15 cellular contexts compared by ENCODE assay signal in genomic region chr2:3476386-3477033, GRCh38. TPM values are rescaled to one million over a fixed set of nuclear protein-coding genes. Genes with fewer than 3 reads are reported as not detected.
A peak's percentile ranks its signal among the peaks of the same experiment; 100 is the strongest.
DNase-seq lines count a peak whose midpoint lies in the region; ATAC-seq, FAIRE-seq and TF ChIP-seq lines count a peak whose summit lies in the region.
"Had no signal": no experiment of that assay in that cellular context is flagged by ENCODE, and none has a peak within 500 bp of the region (broad histone marks: within the 10 kb centered on the region; RNA-seq: fewer than 3 reads in every experiment).

No MANE protein-coding gene starts in this region.

- H2BK5ac ChIP-seq in neuronal stem cell (ENCODE audit: low read length), result no peak overlapping the region

- H2BK120ac ChIP-seq in neuronal stem cell (ENCODE audit: low read depth, low read length), result no peak overlapping the region

- ATAC-seq in HepG2 (peak; percentile 68), right lobe of liver (no peak), GM19324 (IDR thresholded peaks at IDR 0.05; ENCODE audit: low FRiP score, unreplicated experiment) (no peak), HG02678 (IDR thresholded peaks at IDR 0.05; ENCODE audit: unreplicated experiment) (no peak)
- ATAC-seq in activated CD8-positive, alpha-beta T cell treated with anti-CD3 and anti-CD28 coated beads for 36 hours, result no peak

- H2AK5ac ChIP-seq in neuronal stem cell (ENCODE audit: low read depth, low read length), result no peak overlapping the region

- H3K27ac ChIP-seq in HepG2 (ENCODE audit: extremely low read length, insufficient read depth, low read length) (peak overlapping the region; percentile 47), right lobe of liver (no peak overlapping the region), neuronal stem cell (replicated peaks; ENCODE audit: low read length) (peak overlapping the region; percentile 72)
- H3K27ac ChIP-seq: GM23248 had no signal

- BruUV-seq in HepG2 (replicated peaks; lab: Mats Ljungman, UMichigan), result no TSS peak

- DNase-seq in HepG2 (ENCODE audit: low spot score) (peak; percentile 56), right lobe of liver (no peak), fibroblast of villous mesenchyme (ENCODE audit: low read depth) (peak; percentile 29), neuronal stem cell (ENCODE audit: low spot score) (no peak), HuH-7 (ENCODE audit: low spot score) (no peak)
- DNase-seq in activated CD8-positive, alpha-beta T cell treated with anti-CD3 and anti-CD28 coated beads for 36 hours, result no peak
- DNase-seq: ACHN; activated CD4-positive, alpha-beta T cell treated with anti-CD3 and anti-CD28 coated beads, Interleukin-2, amount 50 U/mL, for 4 hours; activated naive CD4-positive, alpha-beta T cell; cortex of kidney; DMS53; GM23248 had no signal

- H4K20me1 ChIP-seq in HepG2 (ENCODE audit: insufficient read depth, low read length), result no peaks in the 10 kb centered on the region

- peaks cover 9% of the 10 kb centered on the region for H3K36me3 Mint-ChIP-seq in activated CD8-positive, alpha-beta T cell treated with anti-CD3 and anti-CD28 coated beads for 36 hours (ENCODE audit: low read depth)

- TF ChIP-seq EP300 in HepG2 (IDR thresholded peaks at IDR 0.05; ENCODE audit: low read depth in 2 of 2, low read length in 2 of 2), result no peak
- no peak for TF ChIP-seq EP300 in HepG2 (CRISPR knock-in tag; IDR thresholded peaks at IDR 0.05; ENCODE audit: borderline replicate concordance)

- H3K27me3 ChIP-seq in HepG2 (ENCODE audit: control insufficient read depth in 1 of 2, insufficient read depth in 2 of 2, low read length in 2 of 2) (no peaks in the 10 kb centered on the region), right lobe of liver (no peaks in the 10 kb centered on the region), neuronal stem cell (ENCODE audit: control insufficient read depth in 3 of 3, insufficient read depth in 3 of 3, low read depth in 1 of 3, low read length in 3 of 3) (no peaks in the 10 kb centered on the region)

- H4K8ac ChIP-seq in neuronal stem cell (ENCODE audit: low read depth, low read length), result no peak overlapping the region

- H3K4me1 ChIP-seq in HepG2 (ENCODE audit: insufficient read depth, low read length), result peaks cover 38% of the 10 kb centered on the region
- H3K4me1 ChIP-seq in right lobe of liver, result peaks cover 0 to 13% (median 4%) of the 10 kb centered on the region in 4 donors
- peaks cover 14 to 16% of the 10 kb centered on the region in 2 donors for H3K4me1 ChIP-seq in neuronal stem cell (ENCODE audit: control insufficient read depth in 2 of 2, insufficient read depth in 1 of 2, low read depth in 1 of 2, low read length in 2 of 2)

- no peak overlapping the region for H3K18ac ChIP-seq in neuronal stem cell (ENCODE audit: low read length)

- peaks cover 1% of the 10 kb centered on the region for H3K79me1 ChIP-seq in neuronal stem cell (ENCODE audit: low read depth, low read length)

- in situ Hi-C loops in HepG2 (cut with HindIII; ENCODE audit: extremely low pct_ligation_motif_present, low pct_unique_long_range_greater_than_20kb), result no loop called here

- no peak overlapping the region for H3K14ac ChIP-seq in neuronal stem cell (ENCODE audit: low read length)

- H3K9me3 Mint-ChIP-seq in activated CD8-positive, alpha-beta T cell treated with anti-CD3 and anti-CD28 coated beads for 36 hours, result no peaks in the 10 kb centered on the region

- H3K4me3 Mint-ChIP-seq in activated CD8-positive, alpha-beta T cell treated with anti-CD3 and anti-CD28 coated beads for 36 hours, result no peak overlapping the region

- H3K4me1 Mint-ChIP-seq in activated CD8-positive, alpha-beta T cell treated with anti-CD3 and anti-CD28 coated beads for 36 hours (ENCODE audit: low read depth), result peaks cover 2% of the 10 kb centered on the region

- H3K4ac ChIP-seq in neuronal stem cell (ENCODE audit: low read length), result no peak overlapping the region

- H3K27ac Mint-ChIP-seq in activated CD8-positive, alpha-beta T cell treated with anti-CD3 and anti-CD28 coated beads for 36 hours, result no peak overlapping the region

- TF ChIP-seq POLR2A in HepG2 (IDR thresholded peaks at IDR 0.05; ENCODE audit: insufficient read depth in 1 of 2, low read depth in 2 of 2, low read length in 2 of 2) (0 out of 4 replicates have a peak, but pooled peaks of 1 of the 2 experiments have one; percentile 18), right lobe of liver (IDR thresholded peaks at IDR 0.05) (no peak)

- no peak overlapping the region for H2BK15ac ChIP-seq in neuronal stem cell (ENCODE audit: low read length)

- H4K91ac ChIP-seq in neuronal stem cell (ENCODE audit: low read depth, low read length, poor library complexity), result no peak overlapping the region

- TF ChIP-seq RAD21 in HepG2 (CRISPR knock-in tag; IDR thresholded peaks at IDR 0.05), result no peak

- no peak overlapping the region for H3K23ac ChIP-seq in neuronal stem cell (ENCODE audit: low read depth, low read length, poor library complexity)

- CTCF ChIA-PET in HepG2 (lab: Yijun Ruan, JAX; ENCODE audit: low intra/inter-chr PET ratio, low total read pairs), result no interaction called here
- CTCF ChIA-PET in activated CD8-positive, alpha-beta T cell treated with anti-CD3 and anti-CD28 coated beads for 36 hours (lab: Charles Lee), result interaction anchor here (1.8 kb wide), 1 partner anchor 54 kb away, joined by 4 read pairs; no protein-coding TSS in a partner anchor

- H3K4me2 ChIP-seq in HepG2 (ENCODE audit: low read depth, low read length) (peak overlapping the region; percentile 36), neuronal stem cell (ENCODE audit: insufficient read depth, low read length, poor library complexity, severe bottlenecking) (no peak overlapping the region)
- H3K4me2 ChIP-seq: smooth muscle cell had no signal

- no peak overlapping the region for H3K4me3 ChIP-seq in HepG2 (replicated peaks in 1 of 3; ENCODE audit: insufficient read depth in 1 of 3, low read depth in 2 of 3, low read length in 3 of 3)
- no peak overlapping the region for H3K4me3 ChIP-seq in right lobe of liver
- no peak overlapping the region for H3K4me3 ChIP-seq in fibroblast of villous mesenchyme (ENCODE audit: low read depth, low read length)
- no peak overlapping the region for H3K4me3 ChIP-seq in neuronal stem cell (ENCODE audit: low read length in 2 of 2)
- H3K4me3 ChIP-seq: GM23248, smooth muscle cell had no signal

- POLR2A ChIA-PET in HepG2 (lab: Yijun Ruan, JAX), result interaction anchor here (1.1 to 1.7 kb wide), 3 partner anchors 11 to 175 kb away, joined by 3 to 5 read pairs (median 4); no protein-coding TSS in a partner anchor
- POLR2A ChIA-PET in activated CD8-positive, alpha-beta T cell treated with anti-CD3 and anti-CD28 coated beads for 36 hours (lab: Charles Lee), result no interaction called here

- no peaks in the 10 kb centered on the region for H3K27me3 Mint-ChIP-seq in activated CD8-positive, alpha-beta T cell treated with anti-CD3 and anti-CD28 coated beads for 36 hours

- TF ChIP-seq CTCF in HepG2 (CRISPR knock-in tag; IDR thresholded peaks at IDR 0.05) (no peak), right lobe of liver (IDR thresholded peaks at IDR 0.05) (no peak), fibroblast of villous mesenchyme (IDR thresholded peaks at IDR 0.05; ENCODE audit: insufficient read depth, low read depth, low read length) (no peak)
- TF ChIP-seq CTCF in activated CD8-positive, alpha-beta T cell treated with anti-CD3 and anti-CD28 coated beads for 36 hours (IDR thresholded peaks at IDR 0.05), result no peak

- H3K36me3 ChIP-seq in HepG2 (replicated peaks in 1 of 2; ENCODE audit: control insufficient read depth in 1 of 2, insufficient read depth in 2 of 2, low read length in 2 of 2), result peaks cover 16 to 31% of the 10 kb centered on the region in 2 experiments; a peak in 4 of 5 replicates
- H3K36me3 ChIP-seq in right lobe of liver, result peaks cover 0 to 12% (median 5%) of the 10 kb centered on the region in 4 donors
- H3K36me3 ChIP-seq in neuronal stem cell (replicated peaks in 1 of 2; ENCODE audit: control insufficient read depth in 2 of 2, insufficient read depth in 2 of 2, low read length in 2 of 2), result peaks cover 9 to 62% of the 10 kb centered on the region in 2 donors

- H3K9ac ChIP-seq in HepG2 (ENCODE audit: insufficient read depth, low read depth, low read length) (peak overlapping the region; percentile 7; the same call in 1 of the 2 replicates), neuronal stem cell (ENCODE audit: low read depth, low read length, poor library complexity) (peak overlapping the region; percentile 57)
- H3K9ac ChIP-seq: GM23248 had no signal

- H2AFZ ChIP-seq in HepG2 (ENCODE audit: low read length), result no peak overlapping the region
- peak overlapping the region; percentile 52 for H2AFZ ChIP-seq in neuronal stem cell (ENCODE audit: low read length)
- H2AFZ ChIP-seq: GM23248 had no signal

- FAIRE-seq in HepG2 (lab: Jason Lieb, UNC), result peak; percentile 71

- H2BK12ac ChIP-seq in neuronal stem cell (ENCODE audit: low read length), result no peak overlapping the region

- intact Hi-C loops in HepG2 (cut with micrococcal nuclease; ENCODE audit: unreplicated experiment), result no loop called here
- intact Hi-C loops in right lobe of liver (cut with DNase I), result no loop called here
- intact Hi-C loops in activated CD8-positive, alpha-beta T cell treated with anti-CD3 and anti-CD28 coated beads for 36 hours (cut with micrococcal nuclease), result no loop called here

- H3K9me3 ChIP-seq in HepG2 (ENCODE audit: low read length), result no peaks in the 10 kb centered on the region
- H3K9me3 ChIP-seq in right lobe of liver, result no peaks in the 10 kb centered on the region
- no peaks in the 10 kb centered on the region for H3K9me3 ChIP-seq in neuronal stem cell (replicated peaks in 1 of 2; ENCODE audit: control insufficient read depth in 2 of 2, insufficient read depth in 1 of 2, low read depth in 1 of 2, low read length in 2 of 2)

- 70% methylated on average over 14 of the region's 14 CpGs for WGBS in HepG2 (ENCODE audit: low lambda C conversion rate)
- WGBS in right lobe of liver (ENCODE audit: insufficient coverage, low coverage, low lambda C conversion rate, missing lambda C conversion rate), result 69% methylated on average over 7 of the region's 14 CpGs
- no CpG with 5 or more reads among the region's 14 CpGs for WGBS in neuronal stem cell (ENCODE audit: extremely low coverage in 2 of 2, insufficient read length in 2 of 2, insufficient replicate concordance in 1 of 2), 2 donors

- no peaks in the 10 kb centered on the region for H3K79me2 ChIP-seq in HepG2 (ENCODE audit: insufficient read depth, low read length)

RNA-seq across cellular contexts. Expression of gene ADI1, which starts 42.8 kb away (rescaled TPM):
- total RNA-seq in HepG2 (2016; rRNA removed; fragmentation: Illumina TruSeq; extraction: Trizol) (123 and 135 TPM in 2 replicates), right lobe of liver (100 to 1,000 TPM; 165 to 470 (median 246) TPM), fibroblast of villous mesenchyme (47.7 and 66.5 TPM in 2 replicates)
- total RNA-seq in HepG2 (2016; cell fraction: cytosol; rRNA removed; fragmentation: Illumina TruSeq; extraction: Trizol; ENCODE audit: low read depth), result 16.6 and 17.0 TPM in 2 replicates
- total RNA-seq in HepG2 (2016; cell fraction: insoluble cytoplasmic fraction; rRNA removed; fragmentation: Illumina TruSeq; extraction: Trizol), result 124 and 138 TPM in 2 replicates
- total RNA-seq in HepG2 (2016; cell fraction: membrane; rRNA removed; fragmentation: Illumina TruSeq; extraction: Trizol), result 45.5 and 47.8 TPM in 2 replicates
- 54.5 and 64.3 TPM in 2 replicates for total RNA-seq in HepG2 (2016; cell fraction: nucleus; rRNA removed; fragmentation: Illumina TruSeq; extraction: Trizol)
- polyA plus RNA-seq in HepG2 (2011; rRNA removed), result 21.3 and 28.7 TPM in 2 replicates
- polyA plus RNA-seq in HepG2 (2011; cell fraction: cytosol; rRNA removed), result 22.7 and 24.5 TPM in 2 replicates
- polyA plus RNA-seq in HepG2 (2011; cell fraction: nucleus; rRNA removed), result 16.1 and 17.6 TPM in 2 replicates
- polyA plus RNA-seq in HepG2 (2012), result 22.9 and 33.0 TPM in 2 replicates
- 20.5 and 20.6 TPM in 2 replicates for polyA plus RNA-seq in HepG2 (2016; cell fraction: cytosol; fragmentation: Illumina TruSeq; extraction: Trizol; ENCODE audit: low read depth)
- polyA plus RNA-seq in HepG2 (2016; cell fraction: insoluble cytoplasmic fraction; fragmentation: Illumina TruSeq; extraction: Trizol; ENCODE audit: low read depth), result 160 TPM in 2 replicates
- polyA plus RNA-seq in HepG2 (2016; cell fraction: membrane; fragmentation: Illumina TruSeq; extraction: Trizol; ENCODE audit: low read depth), result 42.7 and 43.1 TPM in 2 replicates
- 92.2 and 100 TPM in 2 replicates for polyA plus RNA-seq in HepG2 (2016; cell fraction: nucleus; fragmentation: Illumina TruSeq; extraction: Trizol; ENCODE audit: insufficient read depth, low read depth)
- 15.1 and 19.1 TPM in 2 replicates for polyA minus RNA-seq in HepG2 (2011; rRNA and poly(A)+ RNA removed; ENCODE audit: low replicate concordance)
- polyA minus RNA-seq in HepG2 (2011; cell fraction: cytosol; rRNA and poly(A)+ RNA removed), result 13.2 and 18.8 TPM in 2 replicates
- 19.3 and 23.8 TPM in 2 replicates for polyA minus RNA-seq in HepG2 (2011; cell fraction: nucleus; rRNA and poly(A)+ RNA removed)
- polyA plus RNA-seq in neuronal stem cell (2013, experiment 1 of 2), result 23.7 TPM
- 23.8 TPM for polyA plus RNA-seq in neuronal stem cell (2013, experiment 2 of 2)
- 10 to 100 TPM; 15.7 to 18.2 TPM for total RNA-seq in activated CD8-positive, alpha-beta T cell treated with anti-CD3 and anti-CD28 coated beads for 36 hours

Comparison
In these comparisons a context has a peak if more than half of its experiments do, and no peak if none do; other contexts are left out.
1. DNase-seq: peak in HepG2 (single experiment) and fibroblast of villous mesenchyme (single experiment); none in right lobe of liver (0 of 3), neuronal stem cell (single experiment), activated CD8-positive, alpha-beta T cell treated with anti-CD3 and anti-CD28 coated beads for 36 hours (single experiment) and HuH-7 (single experiment).
2. H3K27ac ChIP-seq: peak in HepG2 (single experiment) and neuronal stem cell (single experiment); none in right lobe of liver (0 of 3).